In the genomic region with DNA sequence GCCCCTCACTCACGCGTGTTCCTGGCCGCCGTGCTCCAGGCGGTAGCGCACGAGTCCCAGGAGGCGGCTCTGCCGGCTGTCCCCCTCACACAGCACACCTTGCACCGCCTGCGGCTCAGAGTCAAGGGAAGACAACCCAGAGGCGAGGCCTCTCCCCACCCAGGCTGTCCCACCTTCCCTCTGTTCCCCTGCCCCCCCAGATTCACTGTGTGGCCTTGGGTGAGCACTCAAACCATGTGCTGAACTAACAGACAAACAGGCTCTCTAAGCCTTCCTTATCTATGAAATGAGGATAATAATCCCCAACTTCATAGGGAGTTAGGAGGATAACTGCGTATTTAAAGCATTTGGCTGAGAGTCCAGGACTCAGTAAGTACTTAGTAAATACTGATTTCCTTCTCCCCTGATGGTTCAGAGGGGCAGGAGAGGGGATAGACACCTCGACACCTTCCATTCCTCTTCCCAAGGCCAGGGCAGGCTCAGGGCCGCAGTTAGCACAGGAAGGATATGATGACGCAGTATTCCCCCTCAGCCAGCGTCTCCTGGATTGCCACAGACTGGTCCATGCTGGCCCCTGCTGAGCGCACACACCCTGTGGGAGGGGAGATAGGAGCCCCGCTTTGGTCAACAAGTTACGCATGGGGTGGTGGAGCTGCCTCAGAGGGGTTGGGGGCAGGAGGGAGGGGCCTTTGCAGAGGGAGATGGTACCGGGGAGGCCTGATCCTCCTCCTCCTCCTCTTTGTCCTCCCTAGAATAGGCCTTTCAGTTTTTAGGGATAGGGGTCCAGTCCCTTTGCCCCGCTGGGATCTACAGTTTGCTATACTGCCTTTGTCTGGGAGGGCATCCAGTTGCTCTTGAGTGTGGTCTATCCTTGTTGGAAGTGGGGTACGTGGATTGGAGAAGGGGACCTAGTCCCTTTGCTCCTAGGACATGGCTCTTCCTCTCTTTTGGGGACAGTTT, we compare ENCODE assay signal across 7 cellular contexts. TPM values are rescaled to one million over a fixed set of nuclear protein-coding genes. Genes with fewer than 3 reads are reported as not detected.
A peak's percentile ranks its signal among the peaks of the same experiment; 100 is the strongest.
DNase-seq lines count a peak whose midpoint lies in the region; ATAC-seq and TF ChIP-seq lines count a peak whose summit lies in the region.

No MANE protein-coding gene starts in this region.

- H3K27ac Mint-ChIP-seq in immature natural killer cell: peak overlapping the region; percentile 87 to 98 (median 92)

- peaks cover 26 to 30% of the 10 kb centered on the region in 2 donors for H3K4me1 Mint-ChIP-seq in immature natural killer cell

- H3K9me3 Mint-ChIP-seq in immature natural killer cell: no peaks in the 10 kb centered on the region

- peaks cover 15% of the 10 kb centered on the region for H3K79me2 ChIP-seq in MM.1S (ENCODE audit: low read length)

- H3K9ac ChIP-seq in MM.1S (ENCODE audit: low read length): peak overlapping the region; percentile 74

- peak overlapping the region; percentile 73 for H2AFZ ChIP-seq in MM.1S (ENCODE audit: low read length)

- no peaks in the 10 kb centered on the region for H3K9me3 ChIP-seq in MM.1S (replicated peaks; ENCODE audit: insufficient read depth, low read length)

- H3K27ac ChIP-seq in MM.1S (ENCODE audit: low read length): peak overlapping the region; percentile 16; the same call in 1 of the 2 replicates

- H4K20me1 ChIP-seq in MM.1S (ENCODE audit: insufficient read depth, low read length): no peaks in the 10 kb centered on the region

- DNase-seq in MM.1S (no peak), brain pericyte (ENCODE audit: low read depth, low spot score) (peak; percentile 67), immature natural killer cell (no peak), skeletal muscle cell (ENCODE audit: low read depth) (peak; percentile 91), DMS79 (lab: John Stamatoyannopoulos, UW) (no peak), NCI-H2171 (lab: John Stamatoyannopoulos, UW) (no peak)

- no peaks in the 10 kb centered on the region for H3K27me3 ChIP-seq in MM.1S (replicated peaks; ENCODE audit: insufficient read depth, low read length)

- ATAC-seq in GM18508 (IDR thresholded peaks at IDR 0.05; ENCODE audit: insufficient read depth, unreplicated experiment): peak; percentile 17

- H3K36me3 ChIP-seq in MM.1S (replicated peaks; ENCODE audit: insufficient read depth, low read length): no peaks in the 10 kb centered on the region

- H3F3A ChIP-seq in MM.1S (ENCODE audit: insufficient read depth, low read length): no peaks in the 10 kb centered on the region

- H3K4me1 ChIP-seq in MM.1S (ENCODE audit: low read length): peaks cover 11% of the 10 kb centered on the region

- no peak for TF ChIP-seq CTCF in MM.1S (IDR thresholded peaks at IDR 0.05; ENCODE audit: low read length)

- H3K9me2 ChIP-seq in MM.1S (replicated peaks; ENCODE audit: insufficient read depth, low read length): no peaks in the 10 kb centered on the region

- H3K27me3 Mint-ChIP-seq in immature natural killer cell (ENCODE audit: low read depth in 3 of 3): no peaks in the 10 kb centered on the region

- peak overlapping the region; percentile 88 for H3K4me3 ChIP-seq in MM.1S (ENCODE audit: low read length)
- peak overlapping the region; percentile 70 for H3K4me3 ChIP-seq in skeletal muscle cell (ENCODE audit: low read depth, low read length)

- H3K36me3 Mint-ChIP-seq in immature natural killer cell: peaks cover 0 to 8% (median 5%) of the 10 kb centered on the region in 3 donors

- H3K4me2 ChIP-seq in MM.1S (ENCODE audit: low read depth, low read length): peak overlapping the region; percentile 66

- H3K4me3 Mint-ChIP-seq in immature natural killer cell: peak overlapping the region; percentile 94 to 99 (median 96)

RNA-seq across cellular contexts. Expression of gene INPP5B, which starts 0.8 kb away (rescaled TPM):
- polyA plus RNA-seq in immature natural killer cell: 10 to 100 TPM; 11.1 to 28.0 (median 13.6) TPM

RNA-seq across cellular contexts. Expression of gene SF3A3, which starts 43.8 kb away (rescaled TPM):
- 10 to 100 TPM; 62.3 to 81.7 (median 70.9) TPM for polyA plus RNA-seq in immature natural killer cell

RNA-seq across cellular contexts. Expression of gene FHL3, which starts 59.3 kb away (rescaled TPM):
- 100 to 1,000 TPM in 1 of 3 donors, 10 to 100 TPM in 2; 36.8 to 121 (median 74.1) TPM for polyA plus RNA-seq in immature natural killer cell

Comparison
In these comparisons a context has a peak if more than half of its experiments do, and no peak if none do; other contexts are left out.
1. DNase-seq: peak in brain pericyte (single experiment) and skeletal muscle cell (single experiment); none in MM.1S (single experiment), immature natural killer cell (0 of 3), DMS79 (single experiment) and NCI-H2171 (single experiment).